ENCODE assay signal across 8 cellular contexts in the genomic region with DNA sequence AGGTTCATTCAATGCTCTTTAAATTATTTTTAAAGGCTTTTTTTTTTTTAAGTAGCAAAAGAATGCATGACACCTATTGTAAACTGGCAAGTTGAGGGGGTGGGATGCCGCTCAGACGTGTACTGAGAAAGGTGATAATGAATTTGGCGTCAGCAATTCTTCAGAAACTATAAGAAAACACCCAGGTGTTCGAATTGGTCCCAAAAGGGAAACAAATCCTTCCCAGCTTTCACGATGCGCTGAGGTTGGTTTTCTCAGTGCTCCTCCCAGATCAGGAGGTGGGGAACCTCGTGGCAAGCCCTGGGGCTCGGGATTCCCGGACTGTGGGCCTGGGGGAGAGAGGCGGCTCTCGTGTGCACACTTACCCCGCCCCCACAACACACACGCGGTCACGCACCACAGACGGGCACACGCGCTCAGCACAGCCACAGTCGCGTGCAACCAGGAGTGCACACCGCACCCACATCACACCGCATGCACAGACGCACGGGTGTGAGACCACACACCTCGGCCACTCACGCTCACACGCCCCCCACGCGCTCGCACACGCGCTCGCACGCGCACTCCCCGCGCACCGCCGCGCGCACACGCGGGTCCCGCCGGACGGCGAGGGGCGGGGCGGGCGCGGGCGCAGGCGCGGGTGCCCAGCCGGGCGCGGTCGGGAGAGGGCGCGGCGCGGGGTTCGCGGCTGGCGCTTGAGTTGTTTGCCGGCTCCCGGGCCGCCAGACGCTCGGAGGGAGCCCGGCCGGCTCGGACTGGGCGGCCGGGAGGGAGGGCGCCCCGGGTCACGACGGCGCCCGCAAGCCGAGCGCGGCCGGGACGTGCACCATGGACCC. TPM values are rescaled to one million over a fixed set of nuclear protein-coding genes. Genes with fewer than 3 reads are reported as not detected.
DNase-seq lines count a peak whose midpoint lies in the region; ATAC-seq and TF ChIP-seq lines count a peak whose summit lies in the region.

A gene with protein sequence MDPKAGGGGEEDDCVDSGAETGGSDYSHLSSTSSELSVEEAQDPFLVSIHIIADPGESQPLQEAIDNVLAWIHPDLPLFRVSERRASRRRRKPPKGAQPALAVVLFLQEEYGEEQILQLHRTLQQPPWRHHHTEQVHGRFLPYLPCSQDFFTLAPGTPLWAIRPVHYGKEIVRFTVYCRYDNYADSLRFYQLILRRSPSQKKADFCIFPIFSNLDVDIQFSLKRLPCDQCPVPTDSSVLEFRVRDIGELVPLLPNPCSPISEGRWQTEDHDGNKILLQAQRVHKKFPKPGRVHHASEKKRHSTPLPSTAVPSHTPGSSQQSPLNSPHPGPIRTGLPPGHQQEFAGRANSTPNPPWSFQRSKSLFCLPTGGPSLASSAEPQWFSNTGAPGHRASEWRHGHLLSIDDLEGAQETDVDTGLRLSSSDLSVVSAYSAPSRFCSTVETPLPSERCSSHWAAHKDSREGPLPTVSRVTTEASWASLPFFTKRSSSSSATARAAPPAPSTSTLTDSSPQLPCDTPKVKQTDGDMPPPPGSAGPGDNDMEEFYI (plus strand): TSS at position 725 of the 836 bp plus-strand sequence. CDS start 104 bp downstream, at position 829.

- H3K27me3 ChIP-seq in Caco-2 (replicated peaks; ENCODE audit: control insufficient read depth, insufficient read depth, low read length) (peaks cover 4% of the 10 kb centered on the region), colonic mucosa (peaks cover 9% of the 10 kb centered on the region), liver (ENCODE audit: control insufficient read depth in 4 of 4, insufficient read depth in 4 of 4, low read length in 3 of 4) (peaks cover 0 to 3% (median 0%) of the 10 kb centered on the region in 4 donors)

- no peak within 1 kb of the TSS for H3K27ac Mint-ChIP-seq in Caco-2 (ENCODE audit: unreplicated experiment)
- H3K27ac Mint-ChIP-seq in WTC11 = peak within 1 kb of the TSS; percentile 68

- H3K4me3 Mint-ChIP-seq in Caco-2 (ENCODE audit: unreplicated experiment) (peak within 1 kb of the TSS; percentile 67), WTC11 (peak within 1 kb of the TSS; percentile 92)

- DNase-seq in Caco-2 (peak in 1 of 2 experiments; percentile 76), KBM-7 (peak; percentile 44), WTC11 (ENCODE audit: low spot score) (peak; percentile 61), colonic mucosa (peak; percentile 38), RKO (ENCODE audit: low spot score) (no peak)
- DNase-seq in stimulated activated CD4-positive, alpha-beta T cell treated with anti-CD3 and anti-CD28 coated beads, Interleukin-4, amount 100 ng/mL, for 4 hours = peak; percentile 29 to 52

- H3K27me3 Mint-ChIP-seq in Caco-2 (ENCODE audit: insufficient read depth, unreplicated experiment) = peaks cover 28% of the 10 kb centered on the region
- peaks cover 18% of the 10 kb centered on the region for H3K27me3 Mint-ChIP-seq in WTC11 (ENCODE audit: low read depth)

- under 1% methylated on average over 86 of the region's 86 CpGs for WGBS in liver

- no TSS peak for BruUV-seq in Caco-2 (replicated peaks; lab: Mats Ljungman, UMichigan)

- H3K9ac ChIP-seq in colonic mucosa (ENCODE audit: low read depth in 2 of 2, low read length in 2 of 2) (peak within 1 kb of the TSS; percentile 28 to 63), liver (ENCODE audit: low read depth in 1 of 2, low read length in 2 of 2) (no peak within 1 kb of the TSS)

- peak in 1 of 2 experiments; percentile 10 for TF ChIP-seq CTCF in Caco-2 (IDR thresholded peaks at IDR 0.05; ENCODE audit: insufficient read depth in 1 of 2, low read depth in 1 of 2, low read length in 1 of 2, severe bottlenecking in 1 of 2, unreplicated experiment in 1 of 2)
- TF ChIP-seq CTCF in WTC11 (IDR thresholded peaks at IDR 0.05) = no peak; the same call in 1 of the 2 replicates
- TF ChIP-seq CTCF in colonic mucosa (IDR thresholded peaks at IDR 0.05) = no peak
- peak; percentile 50 for TF ChIP-seq CTCF in liver (IDR thresholded peaks at IDR 0.05; ENCODE audit: low read depth, low read length, missing input control)

- H3K4me1 Mint-ChIP-seq in Caco-2 (ENCODE audit: low read depth, unreplicated experiment) (no peaks in the 10 kb centered on the region), WTC11 (peaks cover 55% of the 10 kb centered on the region)

- in situ Hi-C loops in KBM-7 (cut with MboI; ENCODE audit: low pct_unique_long_range_greater_than_20kb, low sequenced_read_pairs) = no loop called here

- H3K36me3 Mint-ChIP-seq in Caco-2 (ENCODE audit: insufficient read depth, unreplicated experiment) (no peaks in the 10 kb centered on the region), WTC11 (peaks cover 19% of the 10 kb centered on the region)

- POLR2A ChIA-PET in Caco-2 (lab: Charles Lee) = no interaction called here
- POLR2A ChIA-PET in WTC11 (lab: Charles Lee) = interaction anchor here (1.5 kb wide), 1 partner anchor 22 kb away, joined by 3 read pairs; no protein-coding TSS in a partner anchor

- no peaks in the 10 kb centered on the region for H3K9me3 Mint-ChIP-seq in Caco-2 (ENCODE audit: unreplicated experiment)
- H3K9me3 Mint-ChIP-seq in WTC11 = peaks cover 5% of the 10 kb centered on the region

- ATAC-seq in GM21423 (IDR thresholded peaks at IDR 0.05; ENCODE audit: unreplicated experiment) (peak; percentile 82), WTC11 (peak; percentile 69)

- H3K4me3 ChIP-seq in Caco-2 (ENCODE audit: low read depth, low read length) (peak within 1 kb of the TSS; percentile 50), colonic mucosa (peak within 1 kb of the TSS; percentile 67), liver (ENCODE audit: low read depth in 1 of 3, low read length in 3 of 3) (peak within 1 kb of the TSS; percentile 45 to 78 (median 54))

- H3K36me3 ChIP-seq in Caco-2 (ENCODE audit: control insufficient read depth, insufficient read depth, low read length) (no peaks in the 10 kb centered on the region), colonic mucosa (no peaks in the 10 kb centered on the region), liver (ENCODE audit: control insufficient read depth in 4 of 4, insufficient read depth in 3 of 4, low read depth in 1 of 4, low read length in 3 of 4) (no peaks in the 10 kb centered on the region)

- TF ChIP-seq RAD21 in liver (IDR thresholded peaks at IDR 0.05) = no peak

- intact Hi-C loops in Caco-2 (cut with micrococcal nuclease; ENCODE audit: unreplicated experiment) (loop anchor here (1.0 to 5.0 kb wide), 3 partner anchors 65 to 97 kb away; no protein-coding TSS in a partner anchor), colonic mucosa (cut with DNase I) (no loop called here)

- H3K9me3 ChIP-seq in Caco-2 (no peaks in the 10 kb centered on the region), colonic mucosa (no peaks in the 10 kb centered on the region), liver (ENCODE audit: control insufficient read depth in 4 of 4, low read length in 3 of 4) (no peaks in the 10 kb centered on the region)

- H3K4me1 ChIP-seq in Caco-2 (peaks cover 5% of the 10 kb centered on the region; the same call in 1 of the 2 replicates), colonic mucosa (peaks cover 6% of the 10 kb centered on the region), liver (ENCODE audit: control insufficient read depth in 4 of 4, insufficient read depth in 4 of 4, low read length in 3 of 4) (peaks cover 0 to 13% (median 9%) of the 10 kb centered on the region in 4 donors)

- H3K27ac ChIP-seq in colonic mucosa (no peak within 1 kb of the TSS), liver (ENCODE audit: low read depth in 1 of 2, low read length in 2 of 2) (peak within 1 kb of the TSS in 1 of 2 donors; percentile 11)

- CTCF ChIA-PET in Caco-2 (lab: Charles Lee) = interaction anchor here (1.3 to 1.8 kb wide), 2 partner anchors 64 to 96 kb away, joined by 5 to 10 read pairs; no protein-coding TSS in a partner anchor
- CTCF ChIA-PET in WTC11 (lab: Charles Lee) = interaction anchor here (0.7 to 3.8 kb wide), 10 partner anchors 10 to 103 kb away, joined by 3 to 59 read pairs (median 4); no protein-coding TSS in a partner anchor

TF ChIP-seq in WTC11, 78 proteins besides CTCF, POLR2A, EP300 and RAD21 (continues in another document):
- TF ChIP-seq, protein P1, sequence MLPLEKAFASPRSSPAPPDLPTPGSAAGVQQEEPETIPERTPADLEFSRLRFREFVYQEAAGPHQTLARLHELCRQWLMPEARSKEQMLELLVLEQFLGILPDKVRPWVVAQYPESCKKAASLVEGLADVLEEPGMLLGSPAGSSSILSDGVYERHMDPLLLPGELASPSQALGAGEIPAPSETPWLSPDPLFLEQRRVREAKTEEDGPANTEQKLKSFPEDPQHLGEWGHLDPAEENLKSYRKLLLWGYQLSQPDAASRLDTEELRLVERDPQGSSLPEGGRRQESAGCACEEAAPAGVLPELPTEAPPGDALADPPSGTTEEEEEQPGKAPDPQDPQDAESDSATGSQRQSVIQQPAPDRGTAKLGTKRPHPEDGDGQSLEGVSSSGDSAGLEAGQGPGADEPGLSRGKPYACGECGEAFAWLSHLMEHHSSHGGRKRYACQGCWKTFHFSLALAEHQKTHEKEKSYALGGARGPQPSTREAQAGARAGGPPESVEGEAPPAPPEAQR (CRISPR knock-in tag; IDR thresholded peaks at IDR 0.05) = no peak
- 0 out of 2 replicates have a peak, but pooled peaks have one; percentile 48 for TF ChIP-seq ZNF121 (CRISPR knock-in tag; IDR thresholded peaks at IDR 0.05)
- TF ChIP-seq ESRRA (CRISPR knock-in tag; IDR thresholded peaks at IDR 0.05; ENCODE audit: borderline replicate concordance) = peak; percentile 31; the same call in 1 of the 2 replicates
- no peak for TF ChIP-seq HMGA2 (CRISPR knock-in tag; IDR thresholded peaks at IDR 0.05)

TF ChIP-seq in liver, 16 proteins besides CTCF, POLR2A, EP300 and RAD21 (continues in another document):
- no peak for TF ChIP-seq TAF1 (conservative IDR thresholded peaks at IDR 0.05)
- no peak for TF ChIP-seq FOXA2 (IDR thresholded peaks at IDR 0.05)
- TF ChIP-seq, protein P2, sequence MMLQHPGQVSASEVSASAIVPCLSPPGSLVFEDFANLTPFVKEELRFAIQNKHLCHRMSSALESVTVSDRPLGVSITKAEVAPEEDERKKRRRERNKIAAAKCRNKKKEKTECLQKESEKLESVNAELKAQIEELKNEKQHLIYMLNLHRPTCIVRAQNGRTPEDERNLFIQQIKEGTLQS (IDR thresholded peaks at IDR 0.05) = no peak
- no peak for TF ChIP-seq JUND (IDR thresholded peaks at IDR 0.05)
- no peak for TF ChIP-seq SP1 (IDR thresholded peaks at IDR 0.05)
- no peak for TF ChIP-seq NR2F2 (IDR thresholded peaks at IDR 0.05)

RNA-seq across cellular contexts. Expression of the gene that starts here (rescaled TPM):
- total RNA-seq in Caco-2 (2022) (0.46 and 0.52 TPM in 2 replicates), WTC11 (2021) (41.2 to 45.8 TPM (median 41.6 TPM) in 3 replicates), colonic mucosa (1 to 10 TPM in 1 of 2 donors, under 1 TPM in 1; 0.57 to 2.0 TPM), liver (under 1 TPM; 0.51 to 0.92 TPM)
- under 1 TPM; 0.33 to 0.40 TPM for polyA plus RNA-seq in liver

Comparison
In these comparisons a context has a peak if more than half of its experiments do, and no peak if none do; other contexts are left out.
1. RNA of the gene that starts here (total RNA-seq): 41.2 to 45.8 TPM in WTC11; 0.57 to 2.0 TPM in colonic mucosa, 0.51 to 0.92 TPM in liver and 0.46 to 0.52 TPM in Caco-2; every median in the first group is over 10 times any median in the second.
2. H3K9ac ChIP-seq: peak in colonic mucosa (2 of 2); none in liver (0 of 2).
3. Peak in every context shown above with its lines, with median percentiles within 50 percentile points of each other: H3K4me3 ChIP-seq.